In genomic region chr17:82636626-82637598, GRCh38 we compare ENCODE assay signal across 1 cellular context.
TF ChIP-seq lines count a peak whose summit lies in the region.

No MANE protein-coding gene starts in this region.

TF ChIP-seq in liver, 16 proteins besides CTCF, POLR2A, EP300 and RAD21 (continued from another document):
- TF ChIP-seq FOXA2 (IDR thresholded peaks at IDR 0.05) (no peak), ATF3 (IDR thresholded peaks at IDR 0.05) (no peak), SP1 (IDR thresholded peaks at IDR 0.05) (no peak), RXRA (IDR thresholded peaks at IDR 0.05) (no peak), TAF1 (conservative IDR thresholded peaks at IDR 0.05) (no peak), EGR1 (IDR thresholded peaks at IDR 0.05; ENCODE audit: low read depth in 2 of 2) (no peak)
